ENCODE assay signal across 13 cellular contexts in genomic region chr2:239276813-239277193, GRCh38.
A peak's percentile ranks its signal among the peaks of the same experiment; 100 is the strongest.
DNase-seq lines count a peak whose midpoint lies in the region; TF ChIP-seq lines count a peak whose summit lies in the region.
"Had no signal": no experiment of that assay in that cellular context is flagged by ENCODE, and none has a peak within 500 bp of the region (broad histone marks: within the 10 kb centered on the region; RNA-seq: fewer than 3 reads in every experiment).

No MANE protein-coding gene starts in this region.

- TF ChIP-seq RAD21 in SK-N-SH (IDR thresholded peaks at IDR 0.05; ENCODE audit: low read length), result no peak

- no peak for DNase-seq in activated CD4-positive, alpha-beta T cell treated with anti-CD3 and anti-CD28 coated beads, Interleukin-2, amount 10 ng/mL, durations not matched to agents 7 days and 5 days
- DNase-seq in activated CD4-positive, alpha-beta T cell treated with anti-CD3 and anti-CD28 coated beads for 4 hours, result no peak
- DNase-seq in SK-N-SH (no peak), fibroblast of villous mesenchyme (ENCODE audit: low read depth) (no peak), NCI-H82 treated with DMSO at 0.1 percent for 48 hours (lab: John Stamatoyannopoulos, UW; ENCODE audit: unreplicated experiment) (no peak), ACHN (no peak), pons (ENCODE audit: low spot score) (no peak)
- DNase-seq: activated T-cell treated with anti-CD3 and anti-CD28 coated beads for 4 hours, OCI-M1, small intestine, T-helper 9 cell had no signal

- peaks cover 3% of the 10 kb centered on the region; the same call in 1 of the 2 replicates for H3K79me2 ChIP-seq in SK-N-SH (ENCODE audit: insufficient read depth)

- TF ChIP-seq EP300 in SK-N-SH (IDR thresholded peaks at IDR 0.05; ENCODE audit: borderline replicate concordance in 1 of 2, low read depth in 1 of 2, low read length in 1 of 2), result no peak

- peaks cover 28 to 84% of the 10 kb centered on the region in 2 experiments for H3K4me1 ChIP-seq in SK-N-SH (ENCODE audit: control insufficient read depth in 1 of 2, insufficient read depth in 2 of 2, low read depth in 1 of 2, low read length in 1 of 2)

- H3K36me3 Mint-ChIP-seq in activated CD4-positive, alpha-beta T cell treated with anti-CD3 and anti-CD28 coated beads, Interleukin-2, amount 10 ng/mL, durations not matched to agents 7 days and 5 days (ENCODE audit: low read depth), result peaks cover 15% of the 10 kb centered on the region

- H3K4me2 ChIP-seq in SK-N-SH, result no peak overlapping the region

- no peak overlapping the region for H2AFZ ChIP-seq in SK-N-SH (ENCODE audit: low read depth)

- no peaks in the 10 kb centered on the region for H3K9me3 Mint-ChIP-seq in activated CD4-positive, alpha-beta T cell treated with anti-CD3 and anti-CD28 coated beads, Interleukin-2, amount 10 ng/mL, durations not matched to agents 7 days and 5 days

- no peaks in the 10 kb centered on the region for H4K20me1 ChIP-seq in SK-N-SH (ENCODE audit: insufficient read depth)

- H3K27me3 Mint-ChIP-seq in activated CD4-positive, alpha-beta T cell treated with anti-CD3 and anti-CD28 coated beads, Interleukin-2, amount 10 ng/mL, durations not matched to agents 7 days and 5 days, result peaks cover 6% of the 10 kb centered on the region

- H3K27me3 ChIP-seq in SK-N-SH (ENCODE audit: insufficient read depth), result no peaks in the 10 kb centered on the region
- H3K27me3 ChIP-seq: ascending aorta had no signal

- no peaks in the 10 kb centered on the region for H3K36me3 ChIP-seq in SK-N-SH (replicated peaks in 1 of 2; ENCODE audit: control insufficient read depth in 1 of 2, insufficient read depth in 2 of 2, low read length in 1 of 2)
- H3K36me3 ChIP-seq: ascending aorta had no signal

- H3K4me1 Mint-ChIP-seq in activated CD4-positive, alpha-beta T cell treated with anti-CD3 and anti-CD28 coated beads, Interleukin-2, amount 10 ng/mL, durations not matched to agents 7 days and 5 days, result peaks cover 60% of the 10 kb centered on the region

- in situ Hi-C loops in ACHN (cut with HindIII; ENCODE audit: low pct_ligation_motif_present, low pct_unique_long_range_greater_than_20kb, low sequenced_read_pairs), result no loop called here

- CTCF ChIA-PET in activated CD4-positive, alpha-beta T cell treated with anti-CD3 and anti-CD28 coated beads, Interleukin-2, amount 10 ng/mL, durations not matched to agents 7 days and 5 days (lab: Charles Lee), result interaction anchor here (2.1 to 2.8 kb wide), 2 partner anchors 9 to 10 kb away, joined by 12 to 15 read pairs; no protein-coding TSS in a partner anchor
- CTCF ChIA-PET in SK-N-SH (lab: Yijun Ruan, JAX), result interaction anchor here (0.5 to 1.8 kb wide), 7 partner anchors 9 to 137 kb away, joined by 3 to 7 read pairs (median 3); no protein-coding TSS in a partner anchor

- H3K9me2 ChIP-seq in SK-N-SH, result no peaks in the 10 kb centered on the region

- H3K9ac ChIP-seq in SK-N-SH, result no peak overlapping the region

- no peak overlapping the region for H3K4me3 Mint-ChIP-seq in activated CD4-positive, alpha-beta T cell treated with anti-CD3 and anti-CD28 coated beads, Interleukin-2, amount 10 ng/mL, durations not matched to agents 7 days and 5 days

- 79% methylated on average over 7 of the region's 7 CpGs for WGBS in SK-N-SH (ENCODE audit: low lambda C conversion rate)

- TF ChIP-seq CTCF in SK-N-SH (IDR thresholded peaks at IDR 0.05), result peak; percentile 14; the same call in 1 of the 2 replicates
- peak; percentile 16 for TF ChIP-seq CTCF in fibroblast of villous mesenchyme (IDR thresholded peaks at IDR 0.05; ENCODE audit: insufficient read depth, low read depth, low read length)

- no peaks in the 10 kb centered on the region for H3K9me3 ChIP-seq in SK-N-SH
- H3K9me3 ChIP-seq: ascending aorta had no signal

- peak overlapping the region; percentile 81 for H3K27ac Mint-ChIP-seq in activated CD4-positive, alpha-beta T cell treated with anti-CD3 and anti-CD28 coated beads, Interleukin-2, amount 10 ng/mL, durations not matched to agents 7 days and 5 days

- peak overlapping the region in 1 of 2 experiments; percentile 22; a peak in 1 of 4 replicates for H3K4me3 ChIP-seq in SK-N-SH (ENCODE audit: low read depth in 2 of 2, low read length in 1 of 2)
- H3K4me3 ChIP-seq in fibroblast of villous mesenchyme (ENCODE audit: low read depth, low read length), result no peak overlapping the region
- no peak overlapping the region for H3K4me3 ChIP-seq in skin epidermis
- H3K4me3 ChIP-seq: ascending aorta had no signal

- POLR2A ChIA-PET in activated CD4-positive, alpha-beta T cell treated with anti-CD3 and anti-CD28 coated beads, Interleukin-2, amount 10 ng/mL, durations not matched to agents 7 days and 5 days (lab: Charles Lee), result no interaction called here
- POLR2A ChIA-PET in SK-N-SH (lab: Yijun Ruan, JAX), result interaction anchor here (0.6 to 2.2 kb wide), 5 partner anchors 33 to 821 kb away, joined by 3 to 9 read pairs (median 8); no protein-coding TSS in a partner anchor

- H3K27ac ChIP-seq in SK-N-SH (ENCODE audit: low read depth in 2 of 2, low read length in 1 of 2) (peak overlapping the region in 1 of 2 experiments; percentile 100; a peak in 3 of 4 replicates), skin epidermis (peak overlapping the region in 13 of 21 experiments; percentile 9 to 91 (median 84))

- H3F3A ChIP-seq in SK-N-SH (replicated peaks; ENCODE audit: insufficient read depth), result no peaks in the 10 kb centered on the region

TF ChIP-seq in SK-N-SH, 30 proteins besides CTCF, POLR2A, EP300 and RAD21:
- 0 out of 2 replicates have a peak, but pooled peaks have one; percentile 5 for TF ChIP-seq SMC3 (IDR thresholded peaks at IDR 0.05; ENCODE audit: low read depth, low read length)
- TF ChIP-seq POLR2AphosphoS5 (IDR thresholded peaks at IDR 0.05; ENCODE audit: low read depth, low read length), result no peak
